ENCODE assay signal across 7 cellular contexts in the genomic region with DNA sequence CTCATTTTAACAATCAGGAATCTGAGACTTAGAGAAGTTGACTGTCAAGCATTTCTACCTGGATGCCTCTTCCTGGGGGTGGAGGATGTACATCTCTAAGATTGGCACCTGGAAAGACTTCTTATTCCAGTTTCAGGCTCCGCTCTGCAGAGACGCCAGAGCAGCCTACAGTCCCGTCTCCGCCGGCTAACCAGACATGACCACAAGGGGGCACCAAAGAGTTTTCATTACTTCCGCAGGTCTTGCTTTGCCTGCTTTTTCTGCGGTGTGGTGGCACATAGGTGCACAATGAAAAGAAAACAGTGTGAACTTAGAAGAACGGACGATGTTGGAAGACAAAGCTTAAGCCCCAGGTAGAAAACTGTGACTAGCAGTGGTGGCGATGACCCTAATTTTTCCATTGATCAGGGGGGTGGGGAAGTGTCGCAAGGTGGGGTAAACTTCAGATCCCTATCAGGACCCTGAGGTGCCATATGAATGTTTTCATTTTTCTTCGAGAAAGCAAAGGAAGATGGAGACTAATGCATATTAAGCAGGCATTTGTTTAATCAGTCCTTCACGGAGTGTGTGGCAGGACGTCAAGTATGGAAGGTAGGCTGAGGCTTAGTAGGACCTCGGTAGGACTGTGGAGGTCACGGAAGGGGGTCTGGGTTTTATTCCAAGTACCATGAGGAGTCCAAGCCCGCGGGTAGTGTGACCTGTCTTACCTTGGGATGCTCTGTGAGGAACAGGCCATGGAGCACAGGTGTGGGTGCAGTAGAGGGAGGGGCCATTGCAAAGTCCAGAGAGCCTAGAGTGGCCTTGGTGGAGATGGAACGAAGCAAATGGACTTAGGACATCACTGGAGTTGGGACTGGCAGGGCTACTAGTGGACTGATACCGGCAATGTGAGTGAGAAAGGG.
DNase-seq lines count a peak whose midpoint lies in the region; ATAC-seq, FAIRE-seq and TF ChIP-seq lines count a peak whose summit lies in the region.

No MANE protein-coding gene starts in this region.

- DNase-seq in NCI-H146 treated with DMSO at 0.1 percent for 48 hours (lab: John Stamatoyannopoulos, UW; ENCODE audit: unreplicated experiment): peak; percentile 44
- DNase-seq in T47D (ENCODE audit: low read depth in 1 of 2, low spot score in 1 of 2): peak; percentile 35 to 84
- peak; percentile 32 to 47 for DNase-seq in stimulated activated CD4-positive, alpha-beta T cell treated with anti-CD3 and anti-CD28 coated beads, Interleukin-1b, Interleukin-23, amount 100 ng/mL, for 1 hour (ENCODE audit: low read depth in 2 of 2)

- TF ChIP-seq CTCF in GM12873 (IDR thresholded peaks at IDR 0.05; ENCODE audit: insufficient read depth, low read depth, low read length, missing control alignments) (peak; percentile 87), VCaP (conservative IDR thresholded peaks at IDR 0.05) (peak; percentile 89)

- FAIRE-seq in islet of Langerhans (lab: Jason Lieb, UNC): peak; percentile 21

- no peak overlapping the region for H3K27ac ChIP-seq in VCaP

- peak; percentile 76 for ATAC-seq in HG02678 (IDR thresholded peaks at IDR 0.05; ENCODE audit: unreplicated experiment)

- in situ Hi-C loops in T47D (cut with HindIII; ENCODE audit: low pct_unique_long_range_greater_than_20kb, low sequenced_read_pairs): no loop called here
